ENCODE assay signal across 17 cellular contexts in genomic region chr10:60541461-60541860, GRCh38.
DNase-seq lines count a peak whose midpoint lies in the region; ATAC-seq and TF ChIP-seq lines count a peak whose summit lies in the region.
"Had no signal": no experiment of that assay in that cellular context is flagged by ENCODE, and none has a peak within 500 bp of the region (broad histone marks: within the 10 kb centered on the region; RNA-seq: fewer than 3 reads in every experiment).

No MANE protein-coding gene starts in this region.

- H3K27ac ChIP-seq in cardiac muscle cell = peak overlapping the region; percentile 31
- peak overlapping the region in 46 of 59 donors; percentile 0 to 80 (median 51) for H3K27ac ChIP-seq in dorsolateral prefrontal cortex
- H3K27ac ChIP-seq: C4-2B, PC-9 had no signal

- intact Hi-C loops in cardiac septum (cut with DNase I) (no loop called here), dorsolateral prefrontal cortex (cut with DNase I) (no loop called here)

- H3K4me3 ChIP-seq in cardiac muscle cell = no peak overlapping the region
- peak overlapping the region in 13 of 59 donors; percentile 1 to 39 (median 10) for H3K4me3 ChIP-seq in dorsolateral prefrontal cortex
- H3K4me3 ChIP-seq: GM12878, PC-9 had no signal

- no peaks in the 10 kb centered on the region for H3K9me3 ChIP-seq in cardiac muscle cell (ENCODE audit: low read depth)

- ATAC-seq in GM19395 (IDR thresholded peaks at IDR 0.05; ENCODE audit: unreplicated experiment) (no peak), HG03457 (IDR thresholded peaks at IDR 0.05; ENCODE audit: unreplicated experiment) (no peak)
- ATAC-seq: GM12878 had no signal

- H3K4me1 ChIP-seq in cardiac muscle cell (ENCODE audit: low read depth) = peaks cover 23% of the 10 kb centered on the region

- DNase-seq in cardiac muscle cell (ENCODE audit: low read depth in 1 of 2, low spot score in 1 of 2) (peak in 1 of 2 donors; percentile 19), cardiac septum (ENCODE audit: low spot score) (no peak), dorsolateral prefrontal cortex (no peak), myocyte (ENCODE audit: low read depth) (peak; percentile 23), NCI-H748 treated with DMSO at 0.1 percent for 48 hours (lab: John Stamatoyannopoulos, UW) (no peak), NCI-H2227 (lab: John Stamatoyannopoulos, UW; ENCODE audit: unreplicated experiment) (no peak)
- DNase-seq: GDM1, H7, NCI-H1105 treated with DMSO at 0.1 percent for 48 hours, NCI-H187 treated with DMSO at 0.1 percent for 48 hours, NCI-H2171, NCI-H774, PC-9 had no signal

- no peak for TF ChIP-seq CTCF in cardiac muscle cell (IDR thresholded peaks at IDR 0.05; ENCODE audit: low read depth, low read length)
- no peak for TF ChIP-seq CTCF in dorsolateral prefrontal cortex (IDR thresholded peaks at IDR 0.05 in 54 of 56, conservative IDR thresholded peaks at IDR 0.05 in 2 of 56; ENCODE audit: low read depth in 1 of 56, partially characterized antibody in 56 of 56)

- no peaks in the 10 kb centered on the region for H3K36me3 ChIP-seq in cardiac muscle cell

- no peaks in the 10 kb centered on the region for H3K27me3 ChIP-seq in cardiac muscle cell
- H3K27me3 ChIP-seq in dorsolateral prefrontal cortex = no peaks in the 10 kb centered on the region
